In genomic region chr6:31203345-31203979, GRCh38 we compare ENCODE assay signal across 1 cellular context.
TF ChIP-seq lines count a peak whose summit lies in the region.

No MANE protein-coding gene starts in this region.

TF ChIP-seq in GM12878, 131 proteins besides CTCF, POLR2A, EP300 and RAD21 (continued from another document and continues in another):
- TF ChIP-seq HSF1 (IDR thresholded peaks at IDR 0.05; ENCODE audit: low read depth, low read length) (no peak), TCF7 (IDR thresholded peaks at IDR 0.05; ENCODE audit: borderline replicate concordance) (no peak), USF2 (IDR thresholded peaks at IDR 0.05; ENCODE audit: borderline replicate concordance, low read depth, low read length) (peak; percentile 48; the same call in 1 of the 2 replicates), TAF1 (IDR thresholded peaks at IDR 0.05; ENCODE audit: borderline replicate concordance, low read depth, low read length) (no peak), CBX3 (IDR thresholded peaks at IDR 0.05; ENCODE audit: borderline replicate concordance, low read depth) (no peak), ZNF592 (IDR thresholded peaks at IDR 0.05) (no peak), SREBF1 (IDR thresholded peaks at IDR 0.05; ENCODE audit: low read length) (no peak), NFIC (IDR thresholded peaks at IDR 0.05; ENCODE audit: low read depth, low read length) (peak; percentile 7; the same call in 1 of the 2 replicates), ZNF24 (IDR thresholded peaks at IDR 0.05) (peak; percentile 60; the same call in 1 of the 2 replicates), TCF12 (IDR thresholded peaks at IDR 0.05; ENCODE audit: low read depth, low read length) (peak; percentile 83), NRF1 (conservative IDR thresholded peaks at IDR 0.05; ENCODE audit: low read depth, low read length) (no peak), STAT1 (conservative IDR thresholded peaks at IDR 0.05) (no peak), PBX3 (IDR thresholded peaks at IDR 0.05; ENCODE audit: insufficient replicate concordance, low read depth, low read length) (no peak), TARDBP (IDR thresholded peaks at IDR 0.05; ENCODE audit: borderline replicate concordance) (0 out of 2 replicates have a peak, but pooled peaks have one; percentile 10), HDAC6 (IDR thresholded peaks at IDR 0.05; ENCODE audit: unreplicated experiment) (no peak), PML (IDR thresholded peaks at IDR 0.05; ENCODE audit: low read length) (peak; percentile 24; the same call in 1 of the 2 replicates), BMI1 (IDR thresholded peaks at IDR 0.05; ENCODE audit: borderline replicate concordance) (no peak), BCL11A (IDR thresholded peaks at IDR 0.05; ENCODE audit: low read depth, low read length) (peak; percentile 45; the same call in 1 of the 2 replicates), IRF3 (IDR thresholded peaks at IDR 0.05) (no peak), TCF3 (IDR thresholded peaks at IDR 0.05; ENCODE audit: borderline replicate concordance, insufficient read depth, low read depth, low read length) (peak; percentile 35; the same call in 1 of the 2 replicates), NKRF (conservative IDR thresholded peaks at IDR 0.05) (peak; percentile 77; the same call in 1 of the 2 replicates), ATF7 (IDR thresholded peaks at IDR 0.05; ENCODE audit: low read depth) (no peak), JUND (IDR thresholded peaks at IDR 0.05; ENCODE audit: low read depth, low read length) (peak; percentile 89), SREBF2 (IDR thresholded peaks at IDR 0.05; ENCODE audit: low read length) (no peak), MLLT1 (IDR thresholded peaks at IDR 0.05) (no peak), CBFB (IDR thresholded peaks at IDR 0.05; ENCODE audit: low read depth) (no peak), CBX5 (IDR thresholded peaks at IDR 0.05; ENCODE audit: low read depth) (no peak), BCLAF1 (IDR thresholded peaks at IDR 0.05) (no peak), ESRRA (IDR thresholded peaks at IDR 0.05; ENCODE audit: low read length) (no peak), MYC (IDR thresholded peaks at IDR 0.05; ENCODE audit: insufficient read depth, insufficient read length, insufficient replicate concordance, low read length, severe bottlenecking) (no peak), SMARCA5 (IDR thresholded peaks at IDR 0.05) (no peak), ZBTB11 (CRISPR knock-in tag; IDR thresholded peaks at IDR 0.05) (no peak), FOXM1 (IDR thresholded peaks at IDR 0.05; ENCODE audit: low read depth, low read length) (peak; percentile 21; the same call in 1 of the 2 replicates)
